In the genomic region with DNA sequence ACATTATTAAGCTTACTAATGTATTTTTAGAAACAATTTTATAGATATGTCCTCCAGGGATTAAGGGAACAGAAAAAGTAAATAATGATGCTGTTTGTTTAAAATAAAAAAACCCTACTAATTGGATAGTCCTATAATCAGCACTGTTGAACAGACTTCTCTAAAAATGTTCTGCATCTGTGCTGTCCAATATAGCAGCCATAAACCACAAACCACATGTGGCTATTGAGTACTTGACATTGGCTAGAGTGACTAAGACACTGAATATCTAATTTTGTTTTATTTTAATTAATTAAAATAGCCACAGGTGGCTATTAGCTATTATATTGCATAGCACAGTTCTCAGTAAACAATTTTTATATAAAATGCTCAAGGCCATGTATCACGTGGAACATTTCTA, we compare ENCODE assay signal across 19 cellular contexts.
"Had no signal": no experiment of that assay in that cellular context is flagged by ENCODE, and none has a peak within 500 bp of the region (broad histone marks: within the 10 kb centered on the region; RNA-seq: fewer than 3 reads in every experiment).

No MANE protein-coding gene starts in this region.

- H3K36me3 ChIP-seq: heart right ventricle, neutrophil, tibial nerve, upper lobe of right lung, vagina had no signal

- H3K9me3 ChIP-seq: neutrophil, testis, tibial nerve, upper lobe of right lung, vagina had no signal

- DNase-seq: dorsolateral prefrontal cortex; effector CD8-positive, alpha-beta T cell; heart right ventricle; mammary epithelial cell; naive thymus-derived CD8-positive, alpha-beta T cell; posterior cingulate gyrus; stimulated activated CD4-positive, alpha-beta T cell treated with anti-CD3 and anti-CD28 coated beads, Interleukin-2, amount 100 ng/mL, for 24 hours; stimulated activated CD4-positive, alpha-beta T cell treated with anti-CD3 and anti-CD28 coated beads, Interleukin-4, amount 100 ng/mL, for 4 hours; stimulated activated naive B cell treated with anti-CD40 and anti-IgM and Interleukin-4, amounts not matched to agents 10 μg/mL and 1 μg/mL and 100 μg/mL, for 72 hours; stimulated activated naive CD8-positive, alpha-beta T cell treated with anti-CD3 and anti-CD28 coated beads, Interleukin-15, amount 100 ng/mL, for 72 hours; testis; upper lobe of right lung had no signal

- ATAC-seq: esophagus mucosa; heart right ventricle; left lobe of liver; naive thymus-derived CD8-positive, alpha-beta T cell; sciatic nerve; stimulated activated naive B cell treated with anti-CD40 and anti-IgM and Interleukin-4, amounts not matched to agents 10 μg/mL and 1 μg/mL and 100 μg/mL, for 72 hours; stimulated activated naive CD8-positive, alpha-beta T cell treated with anti-CD3 and anti-CD28 coated beads, Interleukin-15, amount 100 ng/mL, for 72 hours; upper lobe of right lung had no signal

- H3K4me1 ChIP-seq: heart right ventricle, testis, tibial nerve, upper lobe of right lung, vagina had no signal

- H3K4me3 ChIP-seq: dorsolateral prefrontal cortex, heart right ventricle, skin epidermis, testis, tibial nerve, upper lobe of right lung, vagina had no signal

- H3K27me3 ChIP-seq: heart right ventricle, neutrophil, testis, tibial nerve, upper lobe of right lung, vagina had no signal

- H3K27ac ChIP-seq: dorsolateral prefrontal cortex, heart right ventricle, neutrophil, skin epidermis, testis, tibial nerve, upper lobe of right lung, vagina had no signal
